9 cellular contexts compared by ENCODE assay signal in the genomic region with DNA sequence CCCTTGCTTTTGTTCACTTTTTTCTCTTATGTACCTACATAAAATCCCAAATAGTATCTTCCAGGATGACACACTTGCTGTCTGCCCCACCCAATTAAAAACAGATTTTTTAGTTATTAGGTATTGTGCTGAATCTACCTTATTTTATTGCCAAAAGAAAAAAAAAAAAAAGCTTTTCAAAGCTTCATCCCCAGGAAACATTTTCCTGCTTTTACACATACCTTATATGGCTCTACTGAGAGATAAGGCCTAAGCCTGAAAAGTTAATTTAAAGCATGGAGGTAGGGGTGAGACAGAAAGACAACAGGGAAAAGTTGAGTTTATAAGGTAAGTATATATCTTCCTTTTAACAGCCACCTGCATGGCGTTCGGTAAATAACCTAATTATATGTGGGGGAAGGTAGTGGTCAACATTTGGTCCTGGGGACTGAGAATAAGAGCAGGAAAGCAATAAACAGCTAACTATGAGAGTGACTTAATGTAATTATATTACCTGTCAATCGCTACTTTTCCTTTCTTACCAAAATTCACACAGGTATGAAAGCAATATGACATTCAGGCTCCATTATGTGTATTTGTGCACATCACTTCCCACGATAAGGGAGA. TPM values are rescaled to one million over a fixed set of nuclear protein-coding genes. Genes with fewer than 3 reads are reported as not detected.
DNase-seq lines count a peak whose midpoint lies in the region; ATAC-seq and TF ChIP-seq lines count a peak whose summit lies in the region.
"Had no signal": no experiment of that assay in that cellular context is flagged by ENCODE, and none has a peak within 500 bp of the region (broad histone marks: within the 10 kb centered on the region; RNA-seq: fewer than 3 reads in every experiment).

No MANE protein-coding gene starts in this region.

- peak overlapping the region; percentile 40 for H3K4me3 ChIP-seq in CD8-positive, alpha-beta memory T cell (ENCODE audit: low read length)
- H3K4me3 ChIP-seq in choroid plexus epithelial cell (ENCODE audit: low read depth, low read length) (peak overlapping the region; percentile 54), upper lobe of left lung (no peak overlapping the region)

- peak overlapping the region; percentile 85 for H3K27ac ChIP-seq in CD8-positive, alpha-beta memory T cell (ENCODE audit: low read depth, low read length)
- H3K27ac ChIP-seq in upper lobe of left lung, result peak overlapping the region in 2 of 4 donors; percentile 17 to 37

- H3K27me3 ChIP-seq in CD8-positive, alpha-beta memory T cell (ENCODE audit: insufficient read depth, low read length, poor library complexity, severe bottlenecking), result no peaks in the 10 kb centered on the region
- no peaks in the 10 kb centered on the region for H3K27me3 ChIP-seq in upper lobe of left lung

- POLR2A ChIA-PET in CD8-positive, alpha-beta memory T cell (lab: Charles Lee), result interaction anchor here (0.5 to 8.0 kb wide), 2 partner anchors 40 to 193 kb away, joined by 3 to 177 read pairs; a partner anchor contains a TSS

- H3K36me3 Mint-ChIP-seq in CD8-positive, alpha-beta memory T cell, result peaks cover 0 to 33% (median 3%) of the 10 kb centered on the region in 3 donors
- H3K36me3 Mint-ChIP-seq in nephron progenitor cell (ENCODE audit: low read depth), result no peaks in the 10 kb centered on the region

- H3K27me3 Mint-ChIP-seq in CD8-positive, alpha-beta memory T cell, result no peaks in the 10 kb centered on the region
- no peaks in the 10 kb centered on the region for H3K27me3 Mint-ChIP-seq in nephron progenitor cell (ENCODE audit: low read depth, poor library complexity)

- DNase-seq in CD8-positive, alpha-beta memory T cell, result no peak
- DNase-seq in M059J (ENCODE audit: low read depth) (peak; percentile 1), choroid plexus epithelial cell (ENCODE audit: low read depth) (no peak), nephron progenitor cell (no peak), NCI-H1105 (lab: John Stamatoyannopoulos, UW) (no peak), upper lobe of left lung (no peak), COR-L47 (lab: John Stamatoyannopoulos, UW) (no peak)
- no peak for DNase-seq in stimulated activated CD4-positive, alpha-beta T cell treated with anti-CD3 and anti-CD28 coated beads, Interleukin-2, amount 100 ng/mL, for 48 hours

- H3K27ac Mint-ChIP-seq in CD8-positive, alpha-beta memory T cell, result peak overlapping the region; percentile 51 to 92 (median 82)
- peak overlapping the region; percentile 89 for H3K27ac Mint-ChIP-seq in nephron progenitor cell

- H3K36me3 ChIP-seq in CD8-positive, alpha-beta memory T cell (ENCODE audit: insufficient read depth, low read length), result no peaks in the 10 kb centered on the region
- no peaks in the 10 kb centered on the region for H3K36me3 ChIP-seq in upper lobe of left lung

- CTCF ChIA-PET in CD8-positive, alpha-beta memory T cell (lab: Charles Lee), result interaction anchor here (1.3 kb wide), 1 partner anchor 42 kb away, joined by 5 read pairs; a partner anchor contains a TSS

- no peaks in the 10 kb centered on the region for H3K9me3 Mint-ChIP-seq in CD8-positive, alpha-beta memory T cell
- no peaks in the 10 kb centered on the region for H3K9me3 Mint-ChIP-seq in nephron progenitor cell

- H3K4me1 ChIP-seq in CD8-positive, alpha-beta memory T cell (ENCODE audit: insufficient read depth, low read length), result peaks cover 51% of the 10 kb centered on the region
- H3K4me1 ChIP-seq in upper lobe of left lung, result peaks cover 31 to 48% (median 47%) of the 10 kb centered on the region in 4 donors

- 67 to 72% methylated on average over 4 of the region's 4 CpGs for WGBS in upper lobe of left lung, 2 donors

- no peaks in the 10 kb centered on the region for H3K9me3 ChIP-seq in CD8-positive, alpha-beta memory T cell (ENCODE audit: low read length)
- H3K9me3 ChIP-seq in upper lobe of left lung, result no peaks in the 10 kb centered on the region

- H3K4me1 Mint-ChIP-seq in CD8-positive, alpha-beta memory T cell, result peaks cover 51 to 64% (median 60%) of the 10 kb centered on the region in 3 donors
- H3K4me1 Mint-ChIP-seq in nephron progenitor cell, result peaks cover 62% of the 10 kb centered on the region

- no peak for TF ChIP-seq POLR2A in upper lobe of left lung (IDR thresholded peaks at IDR 0.05)

- peak overlapping the region; percentile 71 to 97 (median 91) for H3K4me3 Mint-ChIP-seq in CD8-positive, alpha-beta memory T cell
- peak overlapping the region; percentile 88 for H3K4me3 Mint-ChIP-seq in nephron progenitor cell

- no peak for TF ChIP-seq EP300 in upper lobe of left lung (IDR thresholded peaks at IDR 0.05)

- no peak for TF ChIP-seq CTCF in choroid plexus epithelial cell (conservative IDR thresholded peaks at IDR 0.05; ENCODE audit: low read depth, low read length)
- no peak for TF ChIP-seq CTCF in nephron progenitor cell (IDR thresholded peaks at IDR 0.05)
- no peak for TF ChIP-seq CTCF in upper lobe of left lung (IDR thresholded peaks at IDR 0.05)

- ATAC-seq in upper lobe of left lung (ENCODE audit: low FRiP score in 2 of 2), result no peak
- ATAC-seq: Right ventricle myocardium inferior had no signal

RNA-seq across cellular contexts. Expression of a gene that starts 54.6 kb away (rescaled TPM):
- 10 to 100 TPM; 27.3 to 28.4 TPM for total RNA-seq in CD8-positive, alpha-beta memory T cell
- 31.6 TPM for polyA plus RNA-seq in CD8-positive, alpha-beta memory T cell
- total RNA-seq in M059J (2014; rRNA removed; shearing (Covaris generic)), result 5.9 and 10.3 TPM in 2 replicates
- 10 to 100 TPM; 11.1 to 23.0 (median 14.5) TPM for total RNA-seq in upper lobe of left lung

Comparison
In these comparisons a context has a peak if more than half of its experiments do, and no peak if none do; other contexts are left out.
1. H3K4me3 ChIP-seq: peak in CD8-positive, alpha-beta memory T cell (single experiment) and choroid plexus epithelial cell (single experiment); none in upper lobe of left lung (0 of 4).